Comparison of ENCODE assay signal across 18 cellular contexts in genomic region chr2:124683536-124684407, GRCh38.
A peak's percentile ranks its signal among the peaks of the same experiment; 100 is the strongest.
DNase-seq lines count a peak whose midpoint lies in the region; ATAC-seq, FAIRE-seq and TF ChIP-seq lines count a peak whose summit lies in the region.
"Had no signal": no experiment of that assay in that cellular context is flagged by ENCODE, and none has a peak within 500 bp of the region (broad histone marks: within the 10 kb centered on the region; RNA-seq: fewer than 3 reads in every experiment).

No MANE protein-coding gene starts in this region.

- H4K20me1 ChIP-seq in astrocyte (ENCODE audit: insufficient read depth, low read length) = no peaks in the 10 kb centered on the region

- no peak for ATAC-seq in GM18870 (IDR thresholded peaks at IDR 0.05; ENCODE audit: unreplicated experiment)
- ATAC-seq: activated CD4-positive, alpha-beta T cell treated with anti-CD3 and anti-CD28 coated beads for 36 hours; activated CD8-positive, alpha-beta memory T cell treated with anti-CD3 and anti-CD28 coated beads, Interleukin-2, amount 10 ng/mL, durations not matched to agents 7 days and 5 days; right cardiac atrium had no signal

- H3K27me3 ChIP-seq in astrocyte (ENCODE audit: insufficient read depth, low read length) = no peaks in the 10 kb centered on the region
- H3K27me3 ChIP-seq: transverse colon had no signal

- H3K9ac ChIP-seq in astrocyte (ENCODE audit: low read length) = no peak overlapping the region

- peaks cover 3% of the 10 kb centered on the region for H3K4me1 Mint-ChIP-seq in astrocyte (ENCODE audit: low read depth, unreplicated experiment)
- no peaks in the 10 kb centered on the region for H3K4me1 Mint-ChIP-seq in activated CD4-positive, alpha-beta T cell treated with anti-CD3 and anti-CD28 coated beads, Interleukin-2, amount 10 ng/mL, durations not matched to agents 24 days and 14 days
- H3K4me1 Mint-ChIP-seq: activated CD4-positive, alpha-beta T cell treated with anti-CD3 and anti-CD28 coated beads for 36 hours; activated CD8-positive, alpha-beta memory T cell treated with anti-CD3 and anti-CD28 coated beads, Interleukin-2, amount 10 ng/mL, durations not matched to agents 7 days and 5 days had no signal

- no peak overlapping the region for H3K27ac ChIP-seq in astrocyte (ENCODE audit: low read depth, low read length)
- H3K27ac ChIP-seq: transverse colon had no signal

- POLR2A ChIA-PET in GM10248 (lab: Yijun Ruan, JAX) = no interaction called here

- H3K36me3 ChIP-seq in astrocyte (ENCODE audit: insufficient read depth, low read length) = no peaks in the 10 kb centered on the region
- H3K36me3 ChIP-seq: transverse colon had no signal

- no peak for FAIRE-seq in astrocyte (lab: Jason Lieb, UNC)
- FAIRE-seq: RCC 7860 had no signal

- no peak overlapping the region for H2AFZ ChIP-seq in astrocyte (ENCODE audit: low read depth, low read length)

- peak; percentile 70 for DNase-seq in COLO668 (lab: John Stamatoyannopoulos, UW; ENCODE audit: unreplicated experiment)
- DNase-seq in MV-4-11 (lab: John Stamatoyannopoulos, UW) = peak; percentile 17
- peak; percentile 20 for DNase-seq in NCI-H2171 (lab: John Stamatoyannopoulos, UW)
- peak; percentile 18 for DNase-seq in astrocyte (ENCODE audit: low read depth)
- DNase-seq in activated CD4-positive, alpha-beta T cell treated with anti-CD3 and anti-CD28 coated beads, Interleukin-2, amount 10 ng/mL, durations not matched to agents 24 days and 14 days = no peak
- DNase-seq in GM10248 (ENCODE audit: extremely low spot score) = no peak
- DNase-seq in activated CD4-positive, CD25-positive, alpha-beta regulatory T cell (lab: John Stamatoyannopoulos, UW) = no peak
- DNase-seq: activated CD4-positive, alpha-beta T cell treated with anti-CD3 and anti-CD28 coated beads for 36 hours; activated CD8-positive, alpha-beta memory T cell treated with anti-CD3 and anti-CD28 coated beads, Interleukin-2, amount 10 ng/mL, durations not matched to agents 7 days and 5 days; caudate nucleus; KBM-7; right cardiac atrium; stimulated activated naive CD4-positive, alpha-beta T cell treated with Interleukin-2 at 50 U/mL for 16 hours; T1000; transverse colon had no signal

- no peaks in the 10 kb centered on the region for H3K27me3 Mint-ChIP-seq in astrocyte (ENCODE audit: low read depth, unreplicated experiment)
- H3K27me3 Mint-ChIP-seq in activated CD4-positive, alpha-beta T cell treated with anti-CD3 and anti-CD28 coated beads, Interleukin-2, amount 10 ng/mL, durations not matched to agents 24 days and 14 days = no peaks in the 10 kb centered on the region
- H3K27me3 Mint-ChIP-seq: activated CD4-positive, alpha-beta T cell treated with anti-CD3 and anti-CD28 coated beads for 36 hours; activated CD8-positive, alpha-beta memory T cell treated with anti-CD3 and anti-CD28 coated beads, Interleukin-2, amount 10 ng/mL, durations not matched to agents 7 days and 5 days had no signal

- TF ChIP-seq CTCF in astrocyte (IDR thresholded peaks at IDR 0.05; ENCODE audit: insufficient read depth, low read depth, low read length) (no peak), GM10248 (IDR thresholded peaks at IDR 0.05; ENCODE audit: control extremely low read depth, extremely low read depth, low read depth, missing control alignments) (no peak)

- peaks cover 3% of the 10 kb centered on the region for H3K9me3 ChIP-seq in astrocyte (ENCODE audit: insufficient read depth, low read depth, low read length)
- H3K9me3 ChIP-seq: transverse colon had no signal

- no peak overlapping the region for H3K4me3 ChIP-seq in astrocyte (ENCODE audit: insufficient read depth, low read depth, low read length)
- H3K4me3 ChIP-seq: transverse colon had no signal

- H3K27ac Mint-ChIP-seq in astrocyte (ENCODE audit: unreplicated experiment) = no peak overlapping the region
- no peak overlapping the region for H3K27ac Mint-ChIP-seq in activated CD4-positive, alpha-beta T cell treated with anti-CD3 and anti-CD28 coated beads, Interleukin-2, amount 10 ng/mL, durations not matched to agents 24 days and 14 days
- H3K27ac Mint-ChIP-seq: activated CD4-positive, alpha-beta T cell treated with anti-CD3 and anti-CD28 coated beads for 36 hours; activated CD8-positive, alpha-beta memory T cell treated with anti-CD3 and anti-CD28 coated beads, Interleukin-2, amount 10 ng/mL, durations not matched to agents 7 days and 5 days; activated T-helper 2 cell treated with anti-CD3 and anti-CD28 coated beads, Interferon-gamma antibody, Interleukin-2, Interleukin-4, amounts not matched to agents 10 μg/mL and 5 μg/mL and 100 μg/mL, durations not matched to agents 14 hours and 24 hours and 36 hours had no signal

- H3K36me3 Mint-ChIP-seq in astrocyte (ENCODE audit: low read depth, unreplicated experiment) = no peaks in the 10 kb centered on the region
- no peaks in the 10 kb centered on the region for H3K36me3 Mint-ChIP-seq in activated CD4-positive, alpha-beta T cell treated with anti-CD3 and anti-CD28 coated beads, Interleukin-2, amount 10 ng/mL, durations not matched to agents 24 days and 14 days (ENCODE audit: low read depth)
- H3K36me3 Mint-ChIP-seq: activated CD8-positive, alpha-beta memory T cell treated with anti-CD3 and anti-CD28 coated beads, Interleukin-2, amount 10 ng/mL, durations not matched to agents 7 days and 5 days had no signal

- no peak overlapping the region for H3K4me2 ChIP-seq in astrocyte (ENCODE audit: low read length)

- CTCF ChIA-PET in GM10248 (lab: Yijun Ruan, JAX) = interaction anchor here (0.7 kb wide), 1 partner anchor 124 kb away, joined by 3 read pairs; no protein-coding TSS in a partner anchor

- intact Hi-C loops in activated CD4-positive, alpha-beta T cell treated with anti-CD3 and anti-CD28 coated beads, Interleukin-2, amount 10 ng/mL, durations not matched to agents 24 days and 14 days (cut with micrococcal nuclease) = no loop called here

- H3K79me2 ChIP-seq in astrocyte (ENCODE audit: insufficient read depth, low read length) = no peaks in the 10 kb centered on the region

- H3K4me1 ChIP-seq in astrocyte (ENCODE audit: insufficient read depth, low read length) = no peaks in the 10 kb centered on the region
- H3K4me1 ChIP-seq: transverse colon had no signal

- no peak overlapping the region for H3K4me3 Mint-ChIP-seq in astrocyte (ENCODE audit: unreplicated experiment)
- H3K4me3 Mint-ChIP-seq in activated CD4-positive, alpha-beta T cell treated with anti-CD3 and anti-CD28 coated beads, Interleukin-2, amount 10 ng/mL, durations not matched to agents 24 days and 14 days = no peak overlapping the region
- H3K4me3 Mint-ChIP-seq: activated CD4-positive, alpha-beta T cell treated with anti-CD3 and anti-CD28 coated beads for 36 hours; activated CD8-positive, alpha-beta memory T cell treated with anti-CD3 and anti-CD28 coated beads, Interleukin-2, amount 10 ng/mL, durations not matched to agents 7 days and 5 days had no signal

- H3K9me3 Mint-ChIP-seq in astrocyte (ENCODE audit: unreplicated experiment) = peaks cover 3% of the 10 kb centered on the region
- peaks cover 13% of the 10 kb centered on the region for H3K9me3 Mint-ChIP-seq in activated CD4-positive, alpha-beta T cell treated with anti-CD3 and anti-CD28 coated beads, Interleukin-2, amount 10 ng/mL, durations not matched to agents 24 days and 14 days

Comparison
In these comparisons a context has a peak if more than half of its experiments do, and no peak if none do; other contexts are left out.
1. DNase-seq: peak in COLO668 (single experiment), MV-4-11 (single experiment), NCI-H2171 (single experiment) and astrocyte (single experiment); none in activated CD4-positive, alpha-beta T cell treated with anti-CD3 and anti-CD28 coated beads, Interleukin-2, amount 10 ng/mL, durations not matched to agents 24 days and 14 days (single experiment), GM10248 (single experiment) and activated CD4-positive, CD25-positive, alpha-beta regulatory T cell (0 of 4).